Comparison of ENCODE assay signal across 10 cellular contexts in genomic region chr7:92716825-92717580, GRCh38.
DNase-seq lines count a peak whose midpoint lies in the region; ATAC-seq, FAIRE-seq and TF ChIP-seq lines count a peak whose summit lies in the region.
"Had no signal": no experiment of that assay in that cellular context is flagged by ENCODE, and none has a peak within 500 bp of the region (broad histone marks: within the 10 kb centered on the region; RNA-seq: fewer than 3 reads in every experiment).

No MANE protein-coding gene starts in this region.

- in situ Hi-C loops in mammary epithelial cell (cut with MboI; ENCODE audit: low sequenced_read_pairs in 2 of 2), result no loop called here

- peak overlapping the region; percentile 73 for H3K9ac ChIP-seq in mammary epithelial cell (ENCODE audit: insufficient read depth, low read length)
- H3K9ac ChIP-seq: BLaER1 had no signal

- H3K79me2 ChIP-seq in mammary epithelial cell (ENCODE audit: insufficient read depth, low read length), result peaks cover 86% of the 10 kb centered on the region

- H3K27ac ChIP-seq in left ventricle myocardium inferior (replicated peaks) (peak overlapping the region; percentile 93), mammary epithelial cell (ENCODE audit: insufficient read depth, low read depth, low read length) (peak overlapping the region; percentile 94), upper lobe of right lung (peak overlapping the region; percentile 91)

- H3K4me1 ChIP-seq in left ventricle myocardium inferior (peaks cover 69% of the 10 kb centered on the region), mammary epithelial cell (ENCODE audit: insufficient read depth, low read length) (peaks cover 28% of the 10 kb centered on the region), upper lobe of right lung (peaks cover 5% of the 10 kb centered on the region)

- H3K4me3 ChIP-seq in left ventricle myocardium inferior (peak overlapping the region; percentile 60), mammary epithelial cell (replicated peaks in 1 of 3; ENCODE audit: insufficient read depth in 1 of 3, low read depth in 2 of 3, low read length in 3 of 3) (peak overlapping the region in 2 of 3 experiments; percentile 27 to 48), upper lobe of right lung (peak overlapping the region; percentile 46)

- 57% methylated on average over 3 of the region's 4 CpGs for WGBS in mammary epithelial cell (ENCODE audit: low coverage, missing lambda C conversion rate)

- no peak for DNase-seq in left ventricle myocardium inferior
- no peak for DNase-seq in Right ventricle myocardium inferior (ENCODE audit: missing footprints)
- no peak for DNase-seq in mammary epithelial cell
- DNase-seq in naive B cell, result no peak
- no peak for DNase-seq in upper lobe of right lung
- DNase-seq in stimulated activated CD4-positive, alpha-beta T cell treated with anti-CD3 and anti-CD28 coated beads, Interleukin-12 subunit alpha, Interleukin-12 subunit beta, amount 100 ng/mL, for 4 hours, result no peak
- DNase-seq in RCC 7860 (ENCODE audit: low spot score), result no peak
- no peak for DNase-seq in stimulated activated CD4-positive, alpha-beta T cell treated with anti-CD3 and anti-CD28 coated beads, Interleukin-4, amount 100 ng/mL, for 4 hours

- CTCF ChIA-PET in mammary epithelial cell (lab: Charles Lee; ENCODE audit: low non-redundant PET), result no interaction called here

- peaks cover 0 to 1% (median 0%) of the 10 kb centered on the region in 7 donors for H3K9me3 Mint-ChIP-seq in naive B cell

- no peak for TF ChIP-seq CTCF in left ventricle myocardium inferior (IDR thresholded peaks at IDR 0.05; ENCODE audit: borderline replicate concordance)
- no peak for TF ChIP-seq CTCF in mammary epithelial cell (conservative IDR thresholded peaks at IDR 0.05 in 1 of 2, IDR thresholded peaks at IDR 0.05 in 1 of 2; ENCODE audit: extremely low read depth in 1 of 2, insufficient read depth in 1 of 2, low read depth in 1 of 2, low read length in 2 of 2)
- no peak for TF ChIP-seq CTCF in upper lobe of right lung (IDR thresholded peaks at IDR 0.05)

- H3K4me2 ChIP-seq in mammary epithelial cell (ENCODE audit: insufficient read depth, low read depth, low read length), result peak overlapping the region; percentile 95

- peaks cover 26 to 35% (median 26%) of the 10 kb centered on the region in 3 donors for H3K4me1 Mint-ChIP-seq in naive B cell

- intact Hi-C loops in left ventricle myocardium inferior (cut with micrococcal nuclease) (loop anchor here (10.0 kb wide), 1 partner anchor 68 kb away; no protein-coding TSS in a partner anchor), Right ventricle myocardium inferior (cut with DNase I) (no loop called here), mammary epithelial cell (cut with micrococcal nuclease) (no loop called here), upper lobe of right lung (cut with DNase I) (loop anchor here (10.0 kb wide), 1 partner anchor 118 kb away; the partner anchor contains the start of gene CDK6)

- dilution Hi-C loops in mammary epithelial cell (cut with HindIII; ENCODE audit: low sequenced_read_pairs), result no loop called here

- H3K27me3 ChIP-seq in left ventricle myocardium inferior (ENCODE audit: low read depth) (no peaks in the 10 kb centered on the region), mammary epithelial cell (ENCODE audit: insufficient read depth, low read length) (no peaks in the 10 kb centered on the region), upper lobe of right lung (no peaks in the 10 kb centered on the region)
- H3K27me3 ChIP-seq: BLaER1 had no signal

- no peak for ATAC-seq in Right ventricle myocardium inferior
- no peak for ATAC-seq in naive B cell (ENCODE audit: low read depth in 2 of 2)
- ATAC-seq in upper lobe of right lung, result no peak

- H2AFZ ChIP-seq in mammary epithelial cell (ENCODE audit: low read depth, low read length), result no peak overlapping the region

- H3K9me3 ChIP-seq in left ventricle myocardium inferior (replicated peaks) (no peaks in the 10 kb centered on the region), mammary epithelial cell (replicated peaks; ENCODE audit: insufficient read depth, low read length) (no peaks in the 10 kb centered on the region), upper lobe of right lung (no peaks in the 10 kb centered on the region)
- H3K9me3 ChIP-seq: BLaER1 had no signal

- H3K36me3 ChIP-seq in left ventricle myocardium inferior (no peaks in the 10 kb centered on the region), mammary epithelial cell (ENCODE audit: insufficient read depth, low read length) (peaks cover 11% of the 10 kb centered on the region), upper lobe of right lung (no peaks in the 10 kb centered on the region)

- no peaks in the 10 kb centered on the region for H3K27me3 Mint-ChIP-seq in naive B cell

- H3K4me3 Mint-ChIP-seq in naive B cell, result peak overlapping the region; percentile 52 to 97 (median 86)

- no peaks in the 10 kb centered on the region for H3K36me3 Mint-ChIP-seq in naive B cell

- no TSS peak for BruUV-seq in mammary epithelial cell (replicated peaks; lab: Mats Ljungman, UMichigan)

- peak overlapping the region in 3 of 6 donors; percentile 61 to 97 (median 96) for H3K27ac Mint-ChIP-seq in naive B cell

- no peaks in the 10 kb centered on the region for H4K20me1 ChIP-seq in mammary epithelial cell (ENCODE audit: insufficient read depth, low read length)
- H4K20me1 ChIP-seq: BLaER1 had no signal

- FAIRE-seq in RCC 7860 (lab: Jason Lieb, UNC), result no peak
- FAIRE-seq: islet of Langerhans had no signal

Comparison
In these comparisons a context has a peak if more than half of its experiments do, and no peak if none do; other contexts are left out.
1. intact Hi-C loops: an anchor here in left ventricle myocardium inferior (10.0 kb wide) and upper lobe of right lung (10.0 kb wide); none called in Right ventricle myocardium inferior and mammary epithelial cell.